19 cellular contexts compared by ENCODE assay signal in genomic region chr9:127065592-127065991, GRCh38. TPM values are rescaled to one million over a fixed set of nuclear protein-coding genes. Genes with fewer than 3 reads are reported as not detected.
DNase-seq lines count a peak whose midpoint lies in the region; ATAC-seq and TF ChIP-seq lines count a peak whose summit lies in the region.
"Had no signal": no experiment of that assay in that cellular context is flagged by ENCODE, and none has a peak within 500 bp of the region (broad histone marks: within the 10 kb centered on the region; RNA-seq: fewer than 3 reads in every experiment).

No MANE protein-coding gene starts in this region.

- no peaks in the 10 kb centered on the region for H3K9me3 Mint-ChIP-seq in activated CD4-positive, alpha-beta memory T cell treated with anti-CD3 and anti-CD28 coated beads, Interleukin-2, amount 10 ng/mL, durations not matched to agents 7 days and 5 days
- H3K9me3 Mint-ChIP-seq: H9 had no signal

- H3K79me2 ChIP-seq in PC-9 (ENCODE audit: low read depth): no peaks in the 10 kb centered on the region

- peak; percentile 33 for ATAC-seq in omental fat pad (ENCODE audit: low FRiP score)
- ATAC-seq in HG03280 (IDR thresholded peaks at IDR 0.05; ENCODE audit: unreplicated experiment): no peak
- ATAC-seq: GM12878, HepG2, Panc1 had no signal

- peaks cover 46% of the 10 kb centered on the region for H3K4me1 ChIP-seq in PC-9 (replicated peaks; ENCODE audit: insufficient read depth)
- H3K4me1 ChIP-seq: testis had no signal

- H2AFZ ChIP-seq in PC-9: no peak overlapping the region

- no peak overlapping the region for H3K4me3 Mint-ChIP-seq in activated CD4-positive, alpha-beta memory T cell treated with anti-CD3 and anti-CD28 coated beads, Interleukin-2, amount 10 ng/mL, durations not matched to agents 7 days and 5 days
- H3K4me3 Mint-ChIP-seq: H9 had no signal

- peak overlapping the region; percentile 94 for H3K27ac ChIP-seq in PC-9
- H3K27ac ChIP-seq: C4-2B, testis had no signal

- CTCF ChIA-PET in PC-9 (lab: Charles Lee): no interaction called here
- CTCF ChIA-PET in activated CD4-positive, alpha-beta memory T cell treated with anti-CD3 and anti-CD28 coated beads, Interleukin-2, amount 10 ng/mL, durations not matched to agents 7 days and 5 days (lab: Charles Lee): interaction anchor here (1.9 kb wide), 1 partner anchor 80 kb away, joined by 4 read pairs; no protein-coding TSS in a partner anchor

- no peaks in the 10 kb centered on the region for H4K20me1 ChIP-seq in PC-9 (ENCODE audit: insufficient read depth)

- POLR2A ChIA-PET in PC-9 (lab: Charles Lee; ENCODE audit: unreplicated experiment): no interaction called here
- POLR2A ChIA-PET in activated CD4-positive, alpha-beta memory T cell treated with anti-CD3 and anti-CD28 coated beads, Interleukin-2, amount 10 ng/mL, durations not matched to agents 7 days and 5 days (lab: Charles Lee): no interaction called here

- no peak overlapping the region for H3K27ac Mint-ChIP-seq in activated CD4-positive, alpha-beta memory T cell treated with anti-CD3 and anti-CD28 coated beads, Interleukin-2, amount 10 ng/mL, durations not matched to agents 7 days and 5 days
- H3K27ac Mint-ChIP-seq: H9 had no signal

- H3K27me3 Mint-ChIP-seq in activated CD4-positive, alpha-beta memory T cell treated with anti-CD3 and anti-CD28 coated beads, Interleukin-2, amount 10 ng/mL, durations not matched to agents 7 days and 5 days: no peaks in the 10 kb centered on the region

- no TSS peak for BruUV-seq in PC-9 (replicated peaks; lab: Mats Ljungman, UMichigan)

- intact Hi-C loops in PC-9 (cut with micrococcal nuclease; ENCODE audit: unreplicated experiment): no loop called here

- DNase-seq in EH (ENCODE audit: low read depth) (peak; percentile 66), PC-9 (no peak), epithelial cell of proximal tubule (ENCODE audit: low read depth) (peak; percentile 25), omental fat pad (ENCODE audit: low spot score) (no peak), NCI-H2081 (lab: John Stamatoyannopoulos, UW) (no peak)
- no peak for DNase-seq in activated CD4-positive, alpha-beta memory T cell treated with anti-CD3 and anti-CD28 coated beads, Interleukin-2, amount 10 ng/mL, durations not matched to agents 7 days and 5 days
- DNase-seq in activated CD4-positive, alpha-beta T cell treated with anti-CD3 and anti-CD28 coated beads for 4 hours: no peak
- DNase-seq: amniotic stem cell, foreskin melanocyte, H9, NCI-H774, right cardiac atrium, testis had no signal

- no peaks in the 10 kb centered on the region for H3K27me3 ChIP-seq in PC-9 (ENCODE audit: insufficient read depth, low read depth)
- H3K27me3 ChIP-seq: testis had no signal

- H3K36me3 ChIP-seq in PC-9 (ENCODE audit: low read depth): peaks cover 4% of the 10 kb centered on the region; the same call in 1 of the 2 replicates

- H3K36me3 Mint-ChIP-seq in activated CD4-positive, alpha-beta memory T cell treated with anti-CD3 and anti-CD28 coated beads, Interleukin-2, amount 10 ng/mL, durations not matched to agents 7 days and 5 days (ENCODE audit: low read depth): no peaks in the 10 kb centered on the region

- no peak overlapping the region for H3K4me3 ChIP-seq in PC-9
- H3K4me3 ChIP-seq in epithelial cell of proximal tubule (ENCODE audit: low read depth, low read length): no peak overlapping the region
- H3K4me3 ChIP-seq: GM12878, lung, testis had no signal

- peak overlapping the region; percentile 62 for H3K4me2 ChIP-seq in PC-9

- H3K4me1 Mint-ChIP-seq in activated CD4-positive, alpha-beta memory T cell treated with anti-CD3 and anti-CD28 coated beads, Interleukin-2, amount 10 ng/mL, durations not matched to agents 7 days and 5 days: peaks cover 1% of the 10 kb centered on the region

- no peaks in the 10 kb centered on the region for H3K9me3 ChIP-seq in PC-9 (ENCODE audit: insufficient read depth, low read depth)
- H3K9me3 ChIP-seq: testis had no signal

- no peaks in the 10 kb centered on the region for H3K9me2 ChIP-seq in PC-9 (ENCODE audit: insufficient read depth)

- peaks cover 40% of the 10 kb centered on the region for H3F3A ChIP-seq in PC-9 (ENCODE audit: insufficient read depth, low read depth)

- TF ChIP-seq CTCF in PC-9 (conservative IDR thresholded peaks at IDR 0.05): no peak
- no peak for TF ChIP-seq CTCF in epithelial cell of proximal tubule (conservative IDR thresholded peaks at IDR 0.05; ENCODE audit: low read depth, low read length)
- no peak for TF ChIP-seq CTCF in omental fat pad (IDR thresholded peaks at IDR 0.05)

RNA-seq across cellular contexts. Expression of gene ANGPTL2, which starts 56.8 kb away (rescaled TPM):
- 0.13 TPM in 1 of 2 replicates, not detected in the other for total RNA-seq in PC-9 (2021)
- total RNA-seq in epithelial cell of proximal tubule: 1.1 and 1.7 TPM in 2 replicates
- 100 to 1,000 TPM in 2 of 4 donors, 10 to 100 TPM in 2; 68.3 to 177 (median 112) TPM for total RNA-seq in omental fat pad
- total RNA-seq in activated CD4-positive, alpha-beta memory T cell treated with anti-CD3 and anti-CD28 coated beads, Interleukin-2, amount 10 ng/mL, durations not matched to agents 7 days and 5 days: under 1 TPM in 1 of 2 experiments, not detected in 1; 0.08 TPM

Comparison
In these comparisons a context has a peak if more than half of its experiments do, and no peak if none do; other contexts are left out.
1. DNase-seq: peak in EH (single experiment) and epithelial cell of proximal tubule (single experiment); none in PC-9 (0 of 2), omental fat pad (single experiment), NCI-H2081 (0 of 2), activated CD4-positive, alpha-beta memory T cell treated with anti-CD3 and anti-CD28 coated beads, Interleukin-2, amount 10 ng/mL, durations not matched to agents 7 days and 5 days (single experiment) and activated CD4-positive, alpha-beta T cell treated with anti-CD3 and anti-CD28 coated beads for 4 hours (0 of 2).
2. RNA of gene ANGPTL2, which starts 56.8 kb away (total RNA-seq): 68.3 to 177 TPM in omental fat pad; 1.1 to 1.7 TPM in epithelial cell of proximal tubule, 0.08 TPM in activated CD4-positive, alpha-beta memory T cell treated with anti-CD3 and anti-CD28 coated beads, Interleukin-2, amount 10 ng/mL, durations not matched to agents 7 days and 5 days and 0.13 TPM in PC-9; every median in the first group is over 10 times any median in the second.